ENCODE assay signal across 10 cellular contexts in the genomic region with DNA sequence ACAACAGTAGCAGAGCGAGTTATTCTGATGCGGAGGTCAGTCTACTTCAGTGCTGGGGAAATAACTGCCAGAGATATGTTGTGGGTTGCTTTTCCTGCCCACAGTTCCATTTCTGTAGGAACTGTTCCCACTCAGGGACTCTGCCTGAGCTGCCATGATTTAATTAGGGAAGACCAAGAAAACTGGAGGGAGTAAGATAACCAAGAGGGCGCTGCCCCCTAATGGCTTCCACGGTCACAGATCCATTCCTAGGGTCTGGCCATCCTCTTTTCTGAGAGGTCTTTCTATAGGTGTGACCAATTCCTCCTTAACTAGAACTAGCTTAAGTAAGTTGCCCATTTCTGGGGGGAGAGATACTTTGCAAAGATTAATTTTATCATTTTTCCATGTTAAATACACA.
A peak's percentile ranks its signal among the peaks of the same experiment; 100 is the strongest.
DNase-seq lines count a peak whose midpoint lies in the region; ATAC-seq and TF ChIP-seq lines count a peak whose summit lies in the region.
"Had no signal": no experiment of that assay in that cellular context is flagged by ENCODE, and none has a peak within 500 bp of the region (broad histone marks: within the 10 kb centered on the region; RNA-seq: fewer than 3 reads in every experiment).

No MANE protein-coding gene starts in this region.

- no peak overlapping the region for H3K27ac Mint-ChIP-seq in endodermal cell

- H3K9me3 ChIP-seq in endodermal cell (ENCODE audit: control insufficient read depth, low read length), result no peaks in the 10 kb centered on the region
- H3K9me3 ChIP-seq in suprapubic skin, result no peaks in the 10 kb centered on the region
- H3K9me3 ChIP-seq: HAP-1 had no signal

- WGBS in endodermal cell (ENCODE audit: insufficient coverage in 1 of 2, insufficient read length in 1 of 2), 2 experiments, result 53 to 54% methylated on average over 4 of the region's 4 CpGs
- 70% methylated on average over 4 of the region's 4 CpGs for WGBS in suprapubic skin

- H3K4me3 ChIP-seq in endodermal cell (ENCODE audit: low read length), result no peak overlapping the region
- no peak overlapping the region for H3K4me3 ChIP-seq in suprapubic skin
- H3K4me3 ChIP-seq: HAP-1 had no signal

- no peak overlapping the region for H3K4me3 Mint-ChIP-seq in endodermal cell

- DNase-seq in NCI-H2107 treated with DMSO at 0.1 percent for 48 hours (lab: John Stamatoyannopoulos, UW; ENCODE audit: unreplicated experiment) (peak; percentile 4), NCI-H2107 (lab: John Stamatoyannopoulos, UW) (no peak), NCI-H345 (lab: John Stamatoyannopoulos, UW) (peak; percentile 57), endodermal cell (peak; percentile 81), renal cortical epithelial cell (ENCODE audit: low read depth) (peak; percentile 22), GM19238 (ENCODE audit: insufficient read length, low spot score) (no peak), suprapubic skin (ENCODE audit: low spot score in 2 of 2) (no peak)
- DNase-seq: RPMI8226 had no signal

- peaks cover 7% of the 10 kb centered on the region for H3K4me1 Mint-ChIP-seq in endodermal cell

- no peaks in the 10 kb centered on the region for H3K36me3 ChIP-seq in endodermal cell (ENCODE audit: control insufficient read depth, insufficient read depth, low read length)
- no peaks in the 10 kb centered on the region for H3K36me3 ChIP-seq in suprapubic skin
- H3K36me3 ChIP-seq: HAP-1 had no signal

- H3K27me3 Mint-ChIP-seq in endodermal cell (ENCODE audit: insufficient read depth), result no peaks in the 10 kb centered on the region

- TF ChIP-seq CTCF in endodermal cell (conservative IDR thresholded peaks at IDR 0.05) (peak; percentile 80), suprapubic skin (IDR thresholded peaks at IDR 0.05) (no peak)

- H3K36me3 Mint-ChIP-seq in endodermal cell (ENCODE audit: low read depth), result no peaks in the 10 kb centered on the region

- H3K9me3 Mint-ChIP-seq in endodermal cell, result no peaks in the 10 kb centered on the region

- H3K4me1 ChIP-seq in endodermal cell (ENCODE audit: control insufficient read depth, insufficient read depth, low read length) (no peaks in the 10 kb centered on the region), suprapubic skin (peaks cover 5% of the 10 kb centered on the region)
- H3K4me1 ChIP-seq: HAP-1 had no signal

- TF ChIP-seq EP300 in suprapubic skin (IDR thresholded peaks at IDR 0.05), result no peak

- ATAC-seq in HG03354 (IDR thresholded peaks at IDR 0.05; ENCODE audit: poor library complexity, severe bottlenecking, unreplicated experiment), result no peak

- H3K27me3 ChIP-seq in endodermal cell (ENCODE audit: control insufficient read depth, insufficient read depth, low read length, poor library complexity, severe bottlenecking), result no peaks in the 10 kb centered on the region
- H3K27me3 ChIP-seq in suprapubic skin, result no peaks in the 10 kb centered on the region

- no peak overlapping the region for H3K9ac ChIP-seq in endodermal cell (ENCODE audit: extremely low read depth, low read length, poor library complexity, severe bottlenecking)

- no peak overlapping the region for H3K27ac ChIP-seq in endodermal cell (ENCODE audit: low read depth, low read length)
- no peak overlapping the region for H3K27ac ChIP-seq in suprapubic skin

- TF ChIP-seq POLR2A in suprapubic skin (IDR thresholded peaks at IDR 0.05), result no peak

Comparison
In these comparisons a context has a peak if more than half of its experiments do, and no peak if none do; other contexts are left out.
1. DNase-seq: peak in NCI-H2107 treated with DMSO at 0.1 percent for 48 hours (single experiment), NCI-H345 (single experiment), endodermal cell (single experiment) and renal cortical epithelial cell (single experiment); none in NCI-H2107 (single experiment), GM19238 (single experiment) and suprapubic skin (0 of 2).